Comparison of ENCODE assay signal across 30 cellular contexts in genomic region chr10:16117305-16117695, GRCh38.
"Had no signal": no experiment of that assay in that cellular context is flagged by ENCODE, and none has a peak within 500 bp of the region (broad histone marks: within the 10 kb centered on the region; RNA-seq: fewer than 3 reads in every experiment).

No MANE protein-coding gene starts in this region.

- H3K9me3 ChIP-seq: adrenal gland, body of pancreas, gastroesophageal sphincter had no signal

- H3K36me3 ChIP-seq: adrenal gland, gastroesophageal sphincter, heart right ventricle had no signal

- H3K27ac ChIP-seq: adrenal gland, body of pancreas, coronary artery, dorsolateral prefrontal cortex, gastroesophageal sphincter, heart right ventricle had no signal

- H3K4me3 ChIP-seq: adrenal gland, body of pancreas, coronary artery, dorsolateral prefrontal cortex, gastroesophageal sphincter, heart right ventricle had no signal

- H3K27me3 ChIP-seq: adrenal gland, body of pancreas, dorsolateral prefrontal cortex, gastroesophageal sphincter had no signal

- ATAC-seq: activated CD4-positive, alpha-beta T cell treated with anti-CD3 and anti-CD28 coated beads for 36 hours; activated CD8-positive, alpha-beta memory T cell treated with anti-CD3 and anti-CD28 coated beads, Interleukin-2, amount 10 ng/mL, durations not matched to agents 7 days and 5 days; activated CD8-positive, alpha-beta T cell treated with anti-CD3 and anti-CD28 coated beads, Interleukin-2, amount 10 ng/mL, durations not matched to agents 7 days and 5 days; activated naive CD8-positive, alpha-beta T cell treated with anti-CD3 and anti-CD28 coated beads, Interleukin-2, amount 50 U/mL, for 24 hours; body of pancreas; esophagus mucosa; gastroesophageal sphincter; heart right ventricle; T-helper 17 cell had no signal

- DNase-seq: activated CD4-positive, alpha-beta memory T cell treated with anti-CD3 and anti-CD28 coated beads for 36 hours; activated CD4-positive, alpha-beta T cell treated with anti-CD3 and anti-CD28 coated beads for 36 hours; activated CD4-positive, alpha-beta T cell treated with anti-CD3 and anti-CD28 coated beads, Interleukin-2, amount 10 ng/mL, durations not matched to agents 24 days and 14 days; activated CD4-positive, CD25-positive, alpha-beta regulatory T cell; activated CD4-positive, CD25-positive, alpha-beta regulatory T cell treated with anti-CD3 and anti-CD28 coated beads, Interleukin-2, amount 50 U/mL, for 72 hours; activated CD8-positive, alpha-beta memory T cell treated with anti-CD3 and anti-CD28 coated beads, Interleukin-2, amount 10 ng/mL, durations not matched to agents 7 days and 5 days; activated CD8-positive, alpha-beta memory T cell treated with anti-CD3 and anti-CD28 coated beads, Interleukin-2, amount 50 U/mL, for 4 hours; activated CD8-positive, alpha-beta T cell treated with anti-CD3 and anti-CD28 coated beads, Interleukin-2, amount 10 ng/mL, durations not matched to agents 7 days and 5 days; activated effector memory CD4-positive, alpha-beta T cell treated with anti-CD3 and anti-CD28 coated beads, Interleukin-2, amount 50 U/mL, for 16 hours; activated naive CD4-positive, alpha-beta T cell treated with anti-CD3 and anti-CD28 coated beads for 36 hours; activated naive CD8-positive, alpha-beta T cell treated with anti-CD3 and anti-CD28 coated beads for 36 hours; activated naive CD8-positive, alpha-beta T cell treated with anti-CD3 and anti-CD28 coated beads, Interleukin-2, amount 50 U/mL, for 24 hours; activated T-cell treated with anti-CD3 and anti-CD28 coated beads, Interleukin-2, amount 50 U/mL, for 1 hour; activated T-cell treated with anti-CD3 and anti-CD28 coated beads, Interleukin-2, amount 50 U/mL, for 48 hours; adrenal gland; aorta; body of pancreas; caudate nucleus; cerebellar nuclear complex; dorsolateral prefrontal cortex; effector memory CD4-positive, alpha-beta T cell; endodermal cell; foreskin melanocyte; heart right ventricle; T-helper 1 cell; T-helper 17 cell; T1000 had no signal

- H3K4me1 ChIP-seq: adrenal gland, body of pancreas, gastroesophageal sphincter, heart right ventricle had no signal
